1 cellular context compared by ENCODE assay signal in genomic region chr10:22615819-22616499, GRCh38.
TF ChIP-seq lines count a peak whose summit lies in the region.

No MANE protein-coding gene starts in this region.

TF ChIP-seq in HepG2, 621 proteins besides CTCF, POLR2A, EP300 and RAD21 (continued from another document and continues in another):
- no peak for TF ChIP-seq TAF15 (IDR thresholded peaks at IDR 0.05; ENCODE audit: low read depth, low read length, poor library complexity, severe bottlenecking)
- peak; percentile 96 for TF ChIP-seq ZNF629 (CRISPR knock-in tag; conservative IDR thresholded peaks at IDR 0.05)
- no peak for TF ChIP-seq EHMT2 (IDR thresholded peaks at IDR 0.05; ENCODE audit: borderline replicate concordance, low read depth, low read length)
- TF ChIP-seq, protein P1, sequence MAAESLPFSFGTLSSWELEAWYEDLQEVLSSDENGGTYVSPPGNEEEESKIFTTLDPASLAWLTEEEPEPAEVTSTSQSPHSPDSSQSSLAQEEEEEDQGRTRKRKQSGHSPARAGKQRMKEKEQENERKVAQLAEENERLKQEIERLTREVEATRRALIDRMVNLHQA (CRISPR knock-in tag; IDR thresholded peaks at IDR 0.05): no peak
- no peak for TF ChIP-seq TBL1XR1 (IDR thresholded peaks at IDR 0.05; ENCODE audit: borderline replicate concordance, low read length, partially characterized antibody)
- no peak for TF ChIP-seq GABPA (IDR thresholded peaks at IDR 0.05; ENCODE audit: low read depth, low read length)
- peak; percentile 63 for TF ChIP-seq GABPA (CRISPR knock-in tag; IDR thresholded peaks at IDR 0.05; ENCODE audit: low read depth)
- no peak for TF ChIP-seq MLLT10 (CRISPR knock-in tag; IDR thresholded peaks at IDR 0.05)
- TF ChIP-seq ZMYM3 (CRISPR knock-in tag; IDR thresholded peaks at IDR 0.05): peak; percentile 60; the same call in 1 of the 2 replicates
- TF ChIP-seq NR2F1 (CRISPR knock-in tag; IDR thresholded peaks at IDR 0.05): no peak
- TF ChIP-seq, protein P2, sequence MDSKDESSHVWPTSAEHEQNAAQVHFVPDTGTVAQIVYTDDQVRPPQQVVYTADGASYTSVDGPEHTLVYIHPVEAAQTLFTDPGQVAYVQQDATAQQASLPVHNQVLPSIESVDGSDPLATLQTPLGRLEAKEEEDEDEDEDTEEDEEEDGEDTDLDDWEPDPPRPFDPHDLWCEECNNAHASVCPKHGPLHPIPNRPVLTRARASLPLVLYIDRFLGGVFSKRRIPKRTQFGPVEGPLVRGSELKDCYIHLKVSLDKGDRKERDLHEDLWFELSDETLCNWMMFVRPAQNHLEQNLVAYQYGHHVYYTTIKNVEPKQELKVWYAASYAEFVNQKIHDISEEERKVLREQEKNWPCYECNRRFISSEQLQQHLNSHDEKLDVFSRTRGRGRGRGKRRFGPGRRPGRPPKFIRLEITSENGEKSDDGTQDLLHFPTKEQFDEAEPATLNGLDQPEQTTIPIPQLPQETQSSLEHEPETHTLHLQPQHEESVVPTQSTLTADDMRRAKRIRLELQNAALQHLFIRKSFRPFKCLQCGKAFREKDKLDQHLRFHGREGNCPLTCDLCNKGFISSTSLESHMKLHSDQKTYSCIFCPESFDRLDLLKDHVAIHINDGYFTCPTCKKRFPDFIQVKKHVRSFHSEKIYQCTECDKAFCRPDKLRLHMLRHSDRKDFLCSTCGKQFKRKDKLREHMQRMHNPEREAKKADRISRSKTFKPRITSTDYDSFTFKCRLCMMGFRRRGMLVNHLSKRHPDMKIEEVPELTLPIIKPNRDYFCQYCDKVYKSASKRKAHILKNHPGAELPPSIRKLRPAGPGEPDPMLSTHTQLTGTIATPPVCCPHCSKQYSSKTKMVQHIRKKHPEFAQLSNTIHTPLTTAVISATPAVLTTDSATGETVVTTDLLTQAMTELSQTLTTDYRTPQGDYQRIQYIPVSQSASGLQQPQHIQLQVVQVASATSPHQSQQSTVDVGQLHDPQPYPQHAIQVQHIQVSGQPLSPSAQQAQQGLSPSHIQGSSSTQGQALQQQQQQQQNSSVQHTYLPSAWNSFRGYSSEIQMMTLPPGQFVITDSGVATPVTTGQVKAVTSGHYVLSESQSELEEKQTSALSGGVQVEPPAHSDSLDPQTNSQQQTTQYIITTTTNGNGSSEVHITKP (CRISPR knock-in tag; IDR thresholded peaks at IDR 0.05; ENCODE audit: low read depth): no peak
- TF ChIP-seq ZNF776 (CRISPR knock-in tag; IDR thresholded peaks at IDR 0.05): no peak
- no peak for TF ChIP-seq ZNF546 (CRISPR knock-in tag; conservative IDR thresholded peaks at IDR 0.05)
- no peak for TF ChIP-seq SOX5 (CRISPR knock-in tag; IDR thresholded peaks at IDR 0.05; ENCODE audit: borderline replicate concordance)
- TF ChIP-seq NBN (conservative IDR thresholded peaks at IDR 0.05): no peak
- TF ChIP-seq UBTF (CRISPR knock-in tag; IDR thresholded peaks at IDR 0.05): no peak
- TF ChIP-seq ZBTB8A (CRISPR knock-in tag; IDR thresholded peaks at IDR 0.05; ENCODE audit: borderline replicate concordance, low read depth): no peak
- 0 out of 2 replicates have a peak, but pooled peaks have one; percentile 15 for TF ChIP-seq SP5 (CRISPR knock-in tag; IDR thresholded peaks at IDR 0.05; ENCODE audit: borderline replicate concordance, low read depth)
- TF ChIP-seq ZNF530 (CRISPR knock-in tag; IDR thresholded peaks at IDR 0.05; ENCODE audit: low read depth): no peak
- TF ChIP-seq, protein P3, sequence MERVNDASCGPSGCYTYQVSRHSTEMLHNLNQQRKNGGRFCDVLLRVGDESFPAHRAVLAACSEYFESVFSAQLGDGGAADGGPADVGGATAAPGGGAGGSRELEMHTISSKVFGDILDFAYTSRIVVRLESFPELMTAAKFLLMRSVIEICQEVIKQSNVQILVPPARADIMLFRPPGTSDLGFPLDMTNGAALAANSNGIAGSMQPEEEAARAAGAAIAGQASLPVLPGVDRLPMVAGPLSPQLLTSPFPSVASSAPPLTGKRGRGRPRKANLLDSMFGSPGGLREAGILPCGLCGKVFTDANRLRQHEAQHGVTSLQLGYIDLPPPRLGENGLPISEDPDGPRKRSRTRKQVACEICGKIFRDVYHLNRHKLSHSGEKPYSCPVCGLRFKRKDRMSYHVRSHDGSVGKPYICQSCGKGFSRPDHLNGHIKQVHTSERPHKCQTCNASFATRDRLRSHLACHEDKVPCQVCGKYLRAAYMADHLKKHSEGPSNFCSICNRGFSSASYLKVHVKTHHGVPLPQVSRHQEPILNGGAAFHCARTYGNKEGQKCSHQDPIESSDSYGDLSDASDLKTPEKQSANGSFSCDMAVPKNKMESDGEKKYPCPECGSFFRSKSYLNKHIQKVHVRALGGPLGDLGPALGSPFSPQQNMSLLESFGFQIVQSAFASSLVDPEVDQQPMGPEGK (CRISPR knock-in tag; IDR thresholded peaks at IDR 0.05): no peak
- 0 out of 2 replicates have a peak, but pooled peaks have one; percentile 22 for TF ChIP-seq ZNF740 (CRISPR knock-in tag; IDR thresholded peaks at IDR 0.05)
- no peak for TF ChIP-seq CEBPZ (IDR thresholded peaks at IDR 0.05; ENCODE audit: low read length)
- TF ChIP-seq, protein P4, sequence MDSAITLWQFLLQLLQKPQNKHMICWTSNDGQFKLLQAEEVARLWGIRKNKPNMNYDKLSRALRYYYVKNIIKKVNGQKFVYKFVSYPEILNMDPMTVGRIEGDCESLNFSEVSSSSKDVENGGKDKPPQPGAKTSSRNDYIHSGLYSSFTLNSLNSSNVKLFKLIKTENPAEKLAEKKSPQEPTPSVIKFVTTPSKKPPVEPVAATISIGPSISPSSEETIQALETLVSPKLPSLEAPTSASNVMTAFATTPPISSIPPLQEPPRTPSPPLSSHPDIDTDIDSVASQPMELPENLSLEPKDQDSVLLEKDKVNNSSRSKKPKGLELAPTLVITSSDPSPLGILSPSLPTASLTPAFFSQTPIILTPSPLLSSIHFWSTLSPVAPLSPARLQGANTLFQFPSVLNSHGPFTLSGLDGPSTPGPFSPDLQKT (CRISPR knock-in tag; IDR thresholded peaks at IDR 0.05; ENCODE audit: borderline replicate concordance): no peak
- no peak for TF ChIP-seq HMG20B (CRISPR knock-in tag; conservative IDR thresholded peaks at IDR 0.05)
- no peak for TF ChIP-seq ZKSCAN1 (IDR thresholded peaks at IDR 0.05; ENCODE audit: low read length)
- TF ChIP-seq ZBTB4 (CRISPR knock-in tag; IDR thresholded peaks at IDR 0.05; ENCODE audit: borderline replicate concordance): 0 out of 2 replicates have a peak, but pooled peaks have one; percentile 55
- TF ChIP-seq NCOA1 (CRISPR knock-in tag; IDR thresholded peaks at IDR 0.05): no peak
- 0 out of 2 replicates have a peak, but pooled peaks have one; percentile 34 for TF ChIP-seq ELF4 (CRISPR knock-in tag; IDR thresholded peaks at IDR 0.05; ENCODE audit: borderline replicate concordance)
- no peak for TF ChIP-seq ZNF512 (CRISPR knock-in tag; IDR thresholded peaks at IDR 0.05)
- TF ChIP-seq, protein P5, sequence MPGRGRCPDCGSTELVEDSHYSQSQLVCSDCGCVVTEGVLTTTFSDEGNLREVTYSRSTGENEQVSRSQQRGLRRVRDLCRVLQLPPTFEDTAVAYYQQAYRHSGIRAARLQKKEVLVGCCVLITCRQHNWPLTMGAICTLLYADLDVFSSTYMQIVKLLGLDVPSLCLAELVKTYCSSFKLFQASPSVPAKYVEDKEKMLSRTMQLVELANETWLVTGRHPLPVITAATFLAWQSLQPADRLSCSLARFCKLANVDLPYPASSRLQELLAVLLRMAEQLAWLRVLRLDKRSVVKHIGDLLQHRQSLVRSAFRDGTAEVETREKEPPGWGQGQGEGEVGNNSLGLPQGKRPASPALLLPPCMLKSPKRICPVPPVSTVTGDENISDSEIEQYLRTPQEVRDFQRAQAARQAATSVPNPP (CRISPR knock-in tag; IDR thresholded peaks at IDR 0.05): no peak
- TF ChIP-seq ZNF558 (CRISPR knock-in tag; IDR thresholded peaks at IDR 0.05; ENCODE audit: borderline replicate concordance): no peak
- TF ChIP-seq ZNF317 (CRISPR knock-in tag; IDR thresholded peaks at IDR 0.05): no peak
- no peak for TF ChIP-seq ZNF572 (CRISPR knock-in tag; IDR thresholded peaks at IDR 0.05)
- no peak for TF ChIP-seq JUN (CRISPR knock-in tag; IDR thresholded peaks at IDR 0.05)
- TF ChIP-seq SNRNP70 (IDR thresholded peaks at IDR 0.05; ENCODE audit: low read depth, low read length): no peak
- no peak for TF ChIP-seq ZBTB1 (CRISPR knock-in tag; IDR thresholded peaks at IDR 0.05; ENCODE audit: borderline replicate concordance)
- TF ChIP-seq MTERF4 (CRISPR knock-in tag; IDR thresholded peaks at IDR 0.05): no peak
